Comparison of ENCODE assay signal across 11 cellular contexts in the genomic region with DNA sequence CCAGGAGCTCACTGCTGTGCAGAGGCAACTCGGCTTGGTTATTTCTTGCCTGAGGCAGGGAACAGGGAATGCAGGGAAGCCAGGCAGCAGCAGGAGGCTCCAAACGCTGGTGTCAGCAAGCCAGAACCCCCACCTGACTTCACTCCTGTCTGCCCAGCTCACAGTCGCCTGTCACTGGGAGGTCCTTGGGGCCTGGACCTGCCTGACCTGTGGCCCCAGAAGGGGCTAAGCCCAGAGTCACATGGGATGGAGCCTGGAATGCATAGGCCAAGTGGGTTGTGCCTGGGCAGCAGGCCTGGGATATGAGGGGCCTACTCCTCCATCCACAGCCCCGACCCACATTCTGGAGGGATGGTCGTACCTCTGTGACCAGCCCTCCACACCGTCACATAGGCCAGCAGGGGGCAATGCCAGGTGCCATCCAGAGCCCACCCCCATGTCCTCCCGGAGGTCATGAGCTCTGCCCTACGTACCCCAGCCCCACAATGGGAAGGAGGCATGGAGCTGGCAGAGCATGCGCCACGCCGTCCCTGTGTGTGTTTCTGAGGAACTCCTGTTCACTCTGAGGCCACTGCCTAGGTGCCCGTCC. TPM values are rescaled to one million over a fixed set of nuclear protein-coding genes. Genes with fewer than 3 reads are reported as not detected.
A peak's percentile ranks its signal among the peaks of the same experiment; 100 is the strongest.
DNase-seq lines count a peak whose midpoint lies in the region; ATAC-seq and TF ChIP-seq lines count a peak whose summit lies in the region.
"Had no signal": no experiment of that assay in that cellular context is flagged by ENCODE, and none has a peak within 500 bp of the region (broad histone marks: within the 10 kb centered on the region; RNA-seq: fewer than 3 reads in every experiment).

No MANE protein-coding gene starts in this region.

- TF ChIP-seq CTCF in GM10266 (IDR thresholded peaks at IDR 0.05; ENCODE audit: control insufficient read depth, insufficient read depth, low read depth, missing control alignments): peak; percentile 23

- DNase-seq in GM10266 (ENCODE audit: extremely low spot score) (no peak), NCI-H226 (peak; percentile 43), islet precursor cell (peak; percentile 90), SK-N-DZ (ENCODE audit: low spot score) (no peak), NCI-H2171 treated with DMSO at 0.1 percent for 48 hours (lab: John Stamatoyannopoulos, UW) (no peak)
- DNase-seq: COR-L47; NCI-H1694; NK-92 treated with Interleukin-12 subunit alpha and Interleukin-12 subunit beta, amount 100 ng/mL, for 24 hours; retina had no signal

- no peak for ATAC-seq in GM21576 (IDR thresholded peaks at IDR 0.05; ENCODE audit: unreplicated experiment)
- ATAC-seq: mucosa of descending colon had no signal

RNA-seq across cellular contexts. Expression of gene RASSF7, which starts 5.2 kb away (rescaled TPM):
- 25.4 and 30.7 TPM in 2 replicates for polyA plus RNA-seq in SK-N-DZ (2014; cell fraction: cytosol; rRNA removed)
- polyA plus RNA-seq in SK-N-DZ (2014; cell fraction: nucleus; rRNA removed): 37.4 and 45.5 TPM in 2 replicates

RNA-seq across cellular contexts. Expression of gene LMNTD2, which starts 5.5 kb away (rescaled TPM):
- polyA plus RNA-seq in SK-N-DZ (2014; cell fraction: cytosol; rRNA removed): 0.52 and 2.6 TPM in 2 replicates
- 4.3 and 6.4 TPM in 2 replicates for polyA plus RNA-seq in SK-N-DZ (2014; cell fraction: nucleus; rRNA removed)

RNA-seq across cellular contexts. Expression of gene PHRF1, which starts 10.3 kb away (rescaled TPM):
- 16.2 and 26.4 TPM in 2 replicates for polyA plus RNA-seq in SK-N-DZ (2014; cell fraction: cytosol; rRNA removed)
- polyA plus RNA-seq in SK-N-DZ (2014; cell fraction: nucleus; rRNA removed): 24.4 and 26.5 TPM in 2 replicates

RNA-seq across cellular contexts. Expression of gene LRRC56, which starts 28.7 kb away (rescaled TPM):
- 0.15 and 0.18 TPM in 2 replicates for polyA plus RNA-seq in SK-N-DZ (2014; cell fraction: cytosol; rRNA removed)
- 0.54 and 0.75 TPM in 2 replicates for polyA plus RNA-seq in SK-N-DZ (2014; cell fraction: nucleus; rRNA removed)

RNA-seq across cellular contexts. Expression of gene HRAS, which starts 30.6 kb away (rescaled TPM):
- polyA plus RNA-seq in SK-N-DZ (2014; cell fraction: cytosol; rRNA removed): 53.4 and 62.1 TPM in 2 replicates
- polyA plus RNA-seq in SK-N-DZ (2014; cell fraction: nucleus; rRNA removed): 109 and 113 TPM in 2 replicates

Comparison
In these comparisons a context has a peak if more than half of its experiments do, and no peak if none do; other contexts are left out.
1. DNase-seq: peak in NCI-H226 (single experiment) and islet precursor cell (single experiment); none in GM10266 (single experiment), SK-N-DZ (single experiment) and NCI-H2171 treated with DMSO at 0.1 percent for 48 hours (single experiment).